Comparison of ENCODE assay signal across 1 cellular context in the genomic region with DNA sequence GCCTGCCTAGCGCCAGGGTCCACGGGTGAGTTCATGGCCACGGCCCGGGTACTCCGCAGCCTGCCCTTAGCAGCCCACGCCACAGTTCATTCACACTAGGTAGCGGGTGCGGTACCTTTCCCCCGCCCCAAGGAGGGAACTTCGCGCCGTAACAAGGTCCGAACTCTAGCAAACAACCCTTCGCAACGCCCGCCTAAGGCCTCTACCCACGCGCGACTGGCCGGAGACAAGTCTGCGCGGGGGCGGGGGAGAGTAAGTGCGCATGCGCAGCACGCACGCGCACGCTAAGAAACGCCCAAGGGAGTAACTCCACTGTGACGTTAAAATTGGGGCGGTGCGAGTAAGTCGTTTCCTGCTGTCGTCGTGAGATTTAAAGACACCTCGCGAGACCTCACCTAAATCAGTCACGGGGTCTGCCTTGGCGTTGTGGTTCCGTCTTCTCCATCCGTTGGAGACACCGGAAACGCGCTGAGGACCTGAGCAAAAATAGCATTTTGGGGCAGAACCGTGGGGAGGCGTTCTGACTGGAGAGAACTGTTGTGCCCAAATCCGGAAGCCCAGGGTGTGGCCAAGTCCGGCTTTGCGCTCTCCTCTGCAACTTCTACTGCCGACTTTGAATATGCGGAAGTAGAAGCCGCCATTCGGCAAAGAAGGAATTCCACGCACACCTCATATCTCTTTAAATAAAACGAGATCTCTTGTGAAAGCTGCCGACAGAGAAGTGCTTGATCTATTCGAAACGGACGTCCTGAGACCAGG.
TF ChIP-seq lines count a peak whose summit lies in the region.

A gene with protein sequence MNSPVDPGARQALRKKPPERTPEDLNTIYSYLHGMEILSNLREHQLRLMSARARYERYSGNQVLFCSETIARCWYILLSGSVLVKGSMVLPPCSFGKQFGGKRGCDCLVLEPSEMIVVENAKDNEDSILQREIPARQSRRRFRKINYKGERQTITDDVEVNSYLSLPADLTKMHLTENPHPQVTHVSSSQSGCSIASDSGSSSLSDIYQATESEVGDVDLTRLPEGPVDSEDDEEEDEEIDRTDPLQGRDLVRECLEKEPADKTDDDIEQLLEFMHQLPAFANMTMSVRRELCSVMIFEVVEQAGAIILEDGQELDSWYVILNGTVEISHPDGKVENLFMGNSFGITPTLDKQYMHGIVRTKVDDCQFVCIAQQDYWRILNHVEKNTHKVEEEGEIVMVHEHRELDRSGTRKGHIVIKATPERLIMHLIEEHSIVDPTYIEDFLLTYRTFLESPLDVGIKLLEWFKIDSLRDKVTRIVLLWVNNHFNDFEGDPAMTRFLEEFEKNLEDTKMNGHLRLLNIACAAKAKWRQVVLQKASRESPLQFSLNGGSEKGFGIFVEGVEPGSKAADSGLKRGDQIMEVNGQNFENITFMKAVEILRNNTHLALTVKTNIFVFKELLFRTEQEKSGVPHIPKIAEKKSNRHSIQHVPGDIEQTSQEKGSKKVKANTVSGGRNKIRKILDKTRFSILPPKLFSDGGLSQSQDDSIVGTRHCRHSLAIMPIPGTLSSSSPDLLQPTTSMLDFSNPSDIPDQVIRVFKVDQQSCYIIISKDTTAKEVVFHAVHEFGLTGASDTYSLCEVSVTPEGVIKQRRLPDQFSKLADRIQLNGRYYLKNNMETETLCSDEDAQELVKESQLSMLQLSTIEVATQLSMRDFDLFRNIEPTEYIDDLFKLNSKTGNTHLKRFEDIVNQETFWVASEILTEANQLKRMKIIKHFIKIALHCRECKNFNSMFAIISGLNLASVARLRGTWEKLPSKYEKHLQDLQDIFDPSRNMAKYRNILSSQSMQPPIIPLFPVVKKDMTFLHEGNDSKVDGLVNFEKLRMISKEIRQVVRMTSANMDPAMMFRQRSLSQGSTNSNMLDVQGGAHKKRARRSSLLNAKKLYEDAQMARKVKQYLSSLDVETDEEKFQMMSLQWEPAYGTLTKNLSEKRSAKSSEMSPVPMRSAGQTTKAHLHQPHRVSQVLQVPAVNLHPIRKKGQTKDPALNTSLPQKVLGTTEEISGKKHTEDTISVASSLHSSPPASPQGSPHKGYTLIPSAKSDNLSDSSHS (N-terminal part only) (minus strand): TSS at position 234 of the 759 bp plus-strand sequence. CDS start 199 bp downstream, at position 35.

TF ChIP-seq in GM23338, 12 proteins besides CTCF, POLR2A, EP300 and RAD21 (continued from another document):
- TF ChIP-seq, protein P1, sequence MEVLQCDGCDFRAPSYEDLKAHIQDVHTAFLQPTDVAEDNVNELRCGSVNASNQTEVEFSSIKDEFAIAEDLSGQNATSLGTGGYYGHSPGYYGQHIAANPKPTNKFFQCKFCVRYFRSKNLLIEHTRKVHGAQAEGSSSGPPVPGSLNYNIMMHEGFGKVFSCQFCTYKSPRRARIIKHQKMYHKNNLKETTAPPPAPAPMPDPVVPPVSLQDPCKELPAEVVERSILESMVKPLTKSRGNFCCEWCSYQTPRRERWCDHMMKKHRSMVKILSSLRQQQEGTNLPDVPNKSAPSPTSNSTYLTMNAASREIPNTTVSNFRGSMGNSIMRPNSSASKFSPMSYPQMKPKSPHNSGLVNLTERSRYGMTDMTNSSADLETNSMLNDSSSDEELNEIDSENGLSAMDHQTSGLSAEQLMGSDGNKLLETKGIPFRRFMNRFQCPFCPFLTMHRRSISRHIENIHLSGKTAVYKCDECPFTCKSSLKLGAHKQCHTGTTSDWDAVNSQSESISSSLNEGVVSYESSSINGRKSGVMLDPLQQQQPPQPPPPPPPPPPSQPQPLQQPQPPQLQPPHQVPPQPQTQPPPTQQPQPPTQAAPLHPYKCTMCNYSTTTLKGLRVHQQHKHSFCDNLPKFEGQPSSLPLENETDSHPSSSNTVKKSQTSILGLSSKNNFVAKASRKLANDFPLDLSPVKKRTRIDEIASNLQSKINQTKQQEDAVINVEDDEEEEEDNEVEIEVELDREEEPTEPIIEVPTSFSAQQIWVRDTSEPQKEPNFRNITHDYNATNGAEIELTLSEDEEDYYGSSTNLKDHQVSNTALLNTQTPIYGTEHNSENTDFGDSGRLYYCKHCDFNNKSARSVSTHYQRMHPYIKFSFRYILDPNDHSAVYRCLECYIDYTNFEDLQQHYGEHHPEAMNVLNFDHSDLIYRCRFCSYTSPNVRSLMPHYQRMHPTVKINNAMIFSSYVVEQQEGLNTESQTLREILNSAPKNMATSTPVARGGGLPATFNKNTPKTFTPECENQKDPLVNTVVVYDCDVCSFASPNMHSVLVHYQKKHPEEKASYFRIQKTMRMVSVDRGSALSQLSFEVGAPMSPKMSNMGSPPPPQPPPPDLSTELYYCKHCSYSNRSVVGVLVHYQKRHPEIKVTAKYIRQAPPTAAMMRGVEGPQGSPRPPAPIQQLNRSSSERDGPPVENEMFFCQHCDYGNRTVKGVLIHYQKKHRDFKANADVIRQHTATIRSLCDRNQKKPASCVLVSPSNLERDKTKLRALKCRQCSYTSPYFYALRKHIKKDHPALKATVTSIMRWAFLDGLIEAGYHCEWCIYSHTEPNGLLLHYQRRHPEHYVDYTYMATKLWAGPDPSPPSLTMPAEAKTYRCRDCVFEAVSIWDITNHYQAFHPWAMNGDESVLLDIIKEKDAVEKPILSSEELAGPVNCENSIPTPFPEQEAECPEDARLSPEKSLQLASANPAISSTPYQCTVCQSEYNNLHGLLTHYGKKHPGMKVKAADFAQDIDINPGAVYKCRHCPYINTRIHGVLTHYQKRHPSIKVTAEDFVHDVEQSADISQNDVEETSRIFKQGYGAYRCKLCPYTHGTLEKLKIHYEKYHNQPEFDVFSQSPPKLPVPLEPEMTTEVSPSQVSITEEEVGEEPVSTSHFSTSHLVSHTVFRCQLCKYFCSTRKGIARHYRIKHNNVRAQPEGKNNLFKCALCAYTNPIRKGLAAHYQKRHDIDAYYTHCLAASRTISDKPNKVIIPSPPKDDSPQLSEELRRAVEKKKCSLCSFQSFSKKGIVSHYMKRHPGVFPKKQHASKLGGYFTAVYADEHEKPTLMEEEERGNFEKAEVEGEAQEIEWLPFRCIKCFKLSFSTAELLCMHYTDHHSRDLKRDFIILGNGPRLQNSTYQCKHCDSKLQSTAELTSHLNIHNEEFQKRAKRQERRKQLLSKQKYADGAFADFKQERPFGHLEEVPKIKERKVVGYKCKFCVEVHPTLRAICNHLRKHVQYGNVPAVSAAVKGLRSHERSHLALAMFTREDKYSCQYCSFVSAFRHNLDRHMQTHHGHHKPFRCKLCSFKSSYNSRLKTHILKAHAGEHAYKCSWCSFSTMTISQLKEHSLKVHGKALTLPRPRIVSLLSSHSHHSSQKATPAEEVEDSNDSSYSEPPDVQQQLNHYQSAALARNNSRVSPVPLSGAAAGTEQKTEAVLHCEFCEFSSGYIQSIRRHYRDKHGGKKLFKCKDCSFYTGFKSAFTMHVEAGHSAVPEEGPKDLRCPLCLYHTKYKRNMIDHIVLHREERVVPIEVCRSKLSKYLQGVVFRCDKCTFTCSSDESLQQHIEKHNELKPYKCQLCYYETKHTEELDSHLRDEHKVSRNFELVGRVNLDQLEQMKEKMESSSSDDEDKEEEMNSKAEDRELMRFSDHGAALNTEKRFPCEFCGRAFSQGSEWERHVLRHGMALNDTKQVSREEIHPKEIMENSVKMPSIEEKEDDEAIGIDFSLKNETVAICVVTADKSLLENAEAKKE (CRISPR knock-in tag; IDR thresholded peaks at IDR 0.05), result no peak
